Comparison of ENCODE assay signal across 21 cellular contexts in the genomic region with DNA sequence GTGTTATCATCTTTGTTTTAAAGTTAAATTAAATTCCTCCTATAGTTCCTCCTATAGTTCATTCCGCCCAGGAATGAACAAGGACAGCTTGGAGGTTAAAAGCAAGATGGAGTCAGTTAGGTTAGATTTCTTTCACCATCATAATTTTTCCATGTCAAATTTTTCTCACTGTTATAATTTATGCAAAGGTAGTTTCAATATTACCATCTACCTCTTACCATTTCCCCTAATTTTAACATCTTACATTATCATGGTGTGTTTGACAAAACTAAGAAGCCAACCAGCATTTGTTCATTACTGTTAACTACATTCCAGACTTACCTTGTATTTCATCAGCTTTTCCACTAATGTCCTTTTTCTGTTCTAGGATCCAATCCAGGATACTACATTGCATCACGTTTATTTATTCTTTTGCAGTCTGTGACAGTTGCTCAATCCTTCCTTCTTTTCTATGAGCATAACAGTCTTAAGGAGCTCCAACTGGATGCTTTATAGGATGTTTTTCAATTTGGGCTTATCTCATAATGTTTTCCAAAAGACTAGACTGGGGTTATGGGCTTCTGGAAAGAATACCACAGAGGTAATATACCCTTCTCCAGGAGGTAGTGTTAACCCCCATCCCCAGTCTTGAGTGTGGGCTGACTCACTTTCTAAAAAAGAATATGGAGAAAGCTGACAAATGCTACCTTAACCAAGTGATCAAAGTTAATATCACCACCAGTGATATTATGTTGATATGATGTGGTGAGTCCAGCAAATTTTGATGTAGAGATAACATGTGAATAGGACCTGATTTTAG.
A peak's percentile ranks its signal among the peaks of the same experiment; 100 is the strongest.
DNase-seq lines count a peak whose midpoint lies in the region; ATAC-seq, FAIRE-seq and TF ChIP-seq lines count a peak whose summit lies in the region.
"Had no signal": no experiment of that assay in that cellular context is flagged by ENCODE, and none has a peak within 500 bp of the region (broad histone marks: within the 10 kb centered on the region; RNA-seq: fewer than 3 reads in every experiment).

No MANE protein-coding gene starts in this region.

- FAIRE-seq in D721Med (lab: Jason Lieb, UNC): peak; percentile 25

- H3K27ac Mint-ChIP-seq in nephron progenitor cell (no peak overlapping the region), immature natural killer cell (no peak overlapping the region)
- H3K27ac Mint-ChIP-seq: brain; CD4-positive, CD25-positive, alpha-beta regulatory T cell; HFFc6; stimulated activated memory B cell treated with anti-CD40 and anti-IgM and Interleukin-4, amounts not matched to agents 10 μg/mL and 1 μg/mL and 100 μg/mL, for 72 hours; T-helper 1 cell treated with Interleukin-12 subunit alpha and Interleukin-12 subunit beta and Interleukin-4 antibody, amounts not matched to agents 30 μg/mL and 1 μg/mL, for 36 hours had no signal

- H3K4me1 Mint-ChIP-seq in nephron progenitor cell (no peaks in the 10 kb centered on the region), immature natural killer cell (no peaks in the 10 kb centered on the region)
- H3K4me1 Mint-ChIP-seq: CD4-positive, CD25-positive, alpha-beta regulatory T cell; stimulated activated memory B cell treated with anti-CD40 and anti-IgM and Interleukin-4, amounts not matched to agents 10 μg/mL and 1 μg/mL and 100 μg/mL, for 72 hours had no signal

- H3K9me3 Mint-ChIP-seq in nephron progenitor cell: peaks cover 27% of the 10 kb centered on the region
- H3K9me3 Mint-ChIP-seq in immature natural killer cell: peaks cover 3 to 18% (median 4%) of the 10 kb centered on the region in 6 donors

- peaks cover 4 to 12% (median 7%) of the 10 kb centered on the region in 4 donors for H3K9me3 ChIP-seq in liver (ENCODE audit: control insufficient read depth in 4 of 4, low read length in 3 of 4)

- peak; percentile 51 to 54 for TF ChIP-seq RAD21 in liver (IDR thresholded peaks at IDR 0.05)

- no peaks in the 10 kb centered on the region for H3K36me3 ChIP-seq in liver (ENCODE audit: control insufficient read depth in 4 of 4, insufficient read depth in 3 of 4, low read depth in 1 of 4, low read length in 3 of 4)
- H3K36me3 ChIP-seq: uterus had no signal

- ATAC-seq in GM21619 (IDR thresholded peaks at IDR 0.05; ENCODE audit: unreplicated experiment) (no peak), GM21737 (IDR thresholded peaks at IDR 0.05; ENCODE audit: unreplicated experiment) (no peak)
- ATAC-seq: mucosa of descending colon; stimulated activated memory B cell treated with anti-CD40 and anti-IgM and Interleukin-4, amounts not matched to agents 10 μg/mL and 1 μg/mL and 100 μg/mL, for 72 hours had no signal

- DNase-seq in D721Med (ENCODE audit: insufficient read length, low spot score): no peak
- peak; percentile 7 for DNase-seq in LHCN-M2 (ENCODE audit: low read depth)
- DNase-seq in choroid plexus epithelial cell (ENCODE audit: low read depth): peak; percentile 68
- no peak for DNase-seq in nephron progenitor cell
- DNase-seq in immature natural killer cell: no peak
- DNase-seq: activated naive CD4-positive, alpha-beta T cell treated with Interleukin-2 at 50 U/mL for 16 hours; CD4-positive, CD25-positive, alpha-beta regulatory T cell; effector CD8-positive, alpha-beta T cell; HFFc6; mucosa of descending colon; NCI-H1694 treated with DMSO at 0.1 percent for 48 hours; NCI-H748 treated with DMSO at 0.1 percent for 48 hours; uterus had no signal

- H3K36me3 Mint-ChIP-seq in nephron progenitor cell (ENCODE audit: low read depth): no peaks in the 10 kb centered on the region
- peaks cover 0 to 4% (median 3%) of the 10 kb centered on the region in 3 donors for H3K36me3 Mint-ChIP-seq in immature natural killer cell
- H3K36me3 Mint-ChIP-seq: CD4-positive, CD25-positive, alpha-beta regulatory T cell; stimulated activated memory B cell treated with anti-CD40 and anti-IgM and Interleukin-4, amounts not matched to agents 10 μg/mL and 1 μg/mL and 100 μg/mL, for 72 hours had no signal

- H3K9ac ChIP-seq in liver (ENCODE audit: low read depth in 1 of 2, low read length in 2 of 2): no peak overlapping the region

- H3K27me3 Mint-ChIP-seq in nephron progenitor cell (ENCODE audit: low read depth, poor library complexity) (no peaks in the 10 kb centered on the region), immature natural killer cell (ENCODE audit: low read depth in 3 of 3) (peaks cover 0 to 14% (median 1%) of the 10 kb centered on the region in 3 donors)
- H3K27me3 Mint-ChIP-seq: brain; stimulated activated memory B cell treated with anti-CD40 and anti-IgM and Interleukin-4, amounts not matched to agents 10 μg/mL and 1 μg/mL and 100 μg/mL, for 72 hours had no signal

- H3K4me3 Mint-ChIP-seq in nephron progenitor cell (no peak overlapping the region), immature natural killer cell (no peak overlapping the region)
- H3K4me3 Mint-ChIP-seq: brain; CD4-positive, CD25-positive, alpha-beta regulatory T cell; HFFc6; stimulated activated memory B cell treated with anti-CD40 and anti-IgM and Interleukin-4, amounts not matched to agents 10 μg/mL and 1 μg/mL and 100 μg/mL, for 72 hours; T-helper 1 cell treated with Interleukin-12 subunit alpha and Interleukin-12 subunit beta and Interleukin-4 antibody, amounts not matched to agents 30 μg/mL and 1 μg/mL, for 36 hours had no signal

- peak overlapping the region; percentile 23 to 64 for H3K27ac ChIP-seq in liver (ENCODE audit: low read depth in 1 of 2, low read length in 2 of 2)
- H3K27ac ChIP-seq: RWPE1, skin epidermis, uterus had no signal

- no peak overlapping the region for H3K4me3 ChIP-seq in choroid plexus epithelial cell (ENCODE audit: low read depth, low read length)
- H3K4me3 ChIP-seq in liver (ENCODE audit: low read depth in 1 of 3, low read length in 3 of 3): no peak overlapping the region
- H3K4me3 ChIP-seq: mucosa of descending colon, skin epidermis, uterus had no signal

- TF ChIP-seq CTCF in D721Med (IDR thresholded peaks at IDR 0.05; ENCODE audit: insufficient read depth, missing control alignments) (no peak), choroid plexus epithelial cell (conservative IDR thresholded peaks at IDR 0.05; ENCODE audit: low read depth, low read length) (no peak), liver (IDR thresholded peaks at IDR 0.05; ENCODE audit: low read depth, low read length, missing input control) (no peak), nephron progenitor cell (IDR thresholded peaks at IDR 0.05) (no peak)

- WGBS in liver: 52% methylated on average over 2 of the region's 2 CpGs

- no peaks in the 10 kb centered on the region for H3K27me3 ChIP-seq in liver (ENCODE audit: control insufficient read depth in 4 of 4, insufficient read depth in 4 of 4, low read length in 3 of 4)
- H3K27me3 ChIP-seq: uterus had no signal

- peaks cover 0 to 10% (median under 1%) of the 10 kb centered on the region in 4 donors for H3K4me1 ChIP-seq in liver (ENCODE audit: control insufficient read depth in 4 of 4, insufficient read depth in 4 of 4, low read length in 3 of 4)
- H3K4me1 ChIP-seq: uterus had no signal

TF ChIP-seq in liver, 16 proteins besides CTCF, POLR2A, EP300 and RAD21 (continues in another document):
- TF ChIP-seq, protein P1, sequence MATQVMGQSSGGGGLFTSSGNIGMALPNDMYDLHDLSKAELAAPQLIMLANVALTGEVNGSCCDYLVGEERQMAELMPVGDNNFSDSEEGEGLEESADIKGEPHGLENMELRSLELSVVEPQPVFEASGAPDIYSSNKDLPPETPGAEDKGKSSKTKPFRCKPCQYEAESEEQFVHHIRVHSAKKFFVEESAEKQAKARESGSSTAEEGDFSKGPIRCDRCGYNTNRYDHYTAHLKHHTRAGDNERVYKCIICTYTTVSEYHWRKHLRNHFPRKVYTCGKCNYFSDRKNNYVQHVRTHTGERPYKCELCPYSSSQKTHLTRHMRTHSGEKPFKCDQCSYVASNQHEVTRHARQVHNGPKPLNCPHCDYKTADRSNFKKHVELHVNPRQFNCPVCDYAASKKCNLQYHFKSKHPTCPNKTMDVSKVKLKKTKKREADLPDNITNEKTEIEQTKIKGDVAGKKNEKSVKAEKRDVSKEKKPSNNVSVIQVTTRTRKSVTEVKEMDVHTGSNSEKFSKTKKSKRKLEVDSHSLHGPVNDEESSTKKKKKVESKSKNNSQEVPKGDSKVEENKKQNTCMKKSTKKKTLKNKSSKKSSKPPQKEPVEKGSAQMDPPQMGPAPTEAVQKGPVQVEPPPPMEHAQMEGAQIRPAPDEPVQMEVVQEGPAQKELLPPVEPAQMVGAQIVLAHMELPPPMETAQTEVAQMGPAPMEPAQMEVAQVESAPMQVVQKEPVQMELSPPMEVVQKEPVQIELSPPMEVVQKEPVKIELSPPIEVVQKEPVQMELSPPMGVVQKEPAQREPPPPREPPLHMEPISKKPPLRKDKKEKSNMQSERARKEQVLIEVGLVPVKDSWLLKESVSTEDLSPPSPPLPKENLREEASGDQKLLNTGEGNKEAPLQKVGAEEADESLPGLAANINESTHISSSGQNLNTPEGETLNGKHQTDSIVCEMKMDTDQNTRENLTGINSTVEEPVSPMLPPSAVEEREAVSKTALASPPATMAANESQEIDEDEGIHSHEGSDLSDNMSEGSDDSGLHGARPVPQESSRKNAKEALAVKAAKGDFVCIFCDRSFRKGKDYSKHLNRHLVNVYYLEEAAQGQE (IDR thresholded peaks at IDR 0.05): peak; percentile 18
- TF ChIP-seq SP1 (IDR thresholded peaks at IDR 0.05): peak; percentile 51
- no peak for TF ChIP-seq TAF1 (conservative IDR thresholded peaks at IDR 0.05)
- TF ChIP-seq FOXA1 (IDR thresholded peaks at IDR 0.05): peak; percentile 78
- no peak for TF ChIP-seq NR2F2 (IDR thresholded peaks at IDR 0.05)
- TF ChIP-seq, protein P2, sequence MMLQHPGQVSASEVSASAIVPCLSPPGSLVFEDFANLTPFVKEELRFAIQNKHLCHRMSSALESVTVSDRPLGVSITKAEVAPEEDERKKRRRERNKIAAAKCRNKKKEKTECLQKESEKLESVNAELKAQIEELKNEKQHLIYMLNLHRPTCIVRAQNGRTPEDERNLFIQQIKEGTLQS (IDR thresholded peaks at IDR 0.05): peak; percentile 93
- TF ChIP-seq, protein P3, sequence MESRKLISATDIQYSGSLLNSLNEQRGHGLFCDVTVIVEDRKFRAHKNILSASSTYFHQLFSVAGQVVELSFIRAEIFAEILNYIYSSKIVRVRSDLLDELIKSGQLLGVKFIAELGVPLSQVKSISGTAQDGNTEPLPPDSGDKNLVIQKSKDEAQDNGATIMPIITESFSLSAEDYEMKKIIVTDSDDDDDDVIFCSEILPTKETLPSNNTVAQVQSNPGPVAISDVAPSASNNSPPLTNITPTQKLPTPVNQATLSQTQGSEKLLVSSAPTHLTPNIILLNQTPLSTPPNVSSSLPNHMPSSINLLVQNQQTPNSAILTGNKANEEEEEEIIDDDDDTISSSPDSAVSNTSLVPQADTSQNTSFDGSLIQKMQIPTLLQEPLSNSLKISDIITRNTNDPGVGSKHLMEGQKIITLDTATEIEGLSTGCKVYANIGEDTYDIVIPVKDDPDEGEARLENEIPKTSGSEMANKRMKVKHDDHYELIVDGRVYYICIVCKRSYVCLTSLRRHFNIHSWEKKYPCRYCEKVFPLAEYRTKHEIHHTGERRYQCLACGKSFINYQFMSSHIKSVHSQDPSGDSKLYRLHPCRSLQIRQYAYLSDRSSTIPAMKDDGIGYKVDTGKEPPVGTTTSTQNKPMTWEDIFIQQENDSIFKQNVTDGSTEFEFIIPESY (IDR thresholded peaks at IDR 0.05): peak; percentile 83
- TF ChIP-seq JUND (IDR thresholded peaks at IDR 0.05): peak; percentile 74 to 94
- peak; percentile 58 to 84 for TF ChIP-seq RXRA (IDR thresholded peaks at IDR 0.05)

Comparison
In these comparisons a context has a peak if more than half of its experiments do, and no peak if none do; other contexts are left out.
1. DNase-seq: peak in LHCN-M2 (single experiment) and choroid plexus epithelial cell (single experiment); none in D721Med (single experiment), nephron progenitor cell (single experiment) and immature natural killer cell (0 of 3).